1 cellular context compared by ENCODE assay signal in the genomic region with DNA sequence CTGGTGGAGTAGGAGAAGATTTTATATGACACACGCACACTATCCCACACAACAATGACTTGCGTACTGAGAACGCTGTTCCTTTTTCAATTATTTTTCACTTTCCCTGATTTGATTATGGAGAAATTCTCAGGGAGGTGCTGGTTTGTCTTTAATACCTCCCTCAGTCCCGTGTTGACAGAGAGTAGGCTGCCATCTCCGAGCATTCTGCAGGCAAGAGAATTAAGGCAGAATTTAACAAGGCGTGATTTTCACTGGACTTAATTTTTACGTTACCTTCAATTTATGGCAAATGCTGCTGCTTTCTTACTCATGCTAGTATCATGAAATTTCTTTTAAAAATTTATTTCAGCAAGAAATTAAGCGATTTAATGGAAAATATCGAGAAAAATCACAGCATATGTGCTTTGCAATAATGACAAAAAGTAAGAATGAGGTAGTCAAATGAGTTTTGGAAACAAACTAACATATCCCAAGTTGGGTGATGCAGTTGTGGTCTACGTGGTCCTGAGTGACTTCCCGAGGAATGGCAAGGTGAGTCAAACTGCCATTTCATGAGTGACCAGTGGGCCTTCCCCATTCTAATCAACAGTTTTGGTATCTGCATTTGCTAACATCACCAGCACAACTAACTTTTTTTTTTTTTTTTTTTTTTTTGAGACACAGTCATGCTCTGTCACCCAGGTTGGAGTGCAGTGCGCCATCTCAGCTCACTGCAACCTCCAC.
TF ChIP-seq lines count a peak whose summit lies in the region.

No MANE protein-coding gene starts in this region.

TF ChIP-seq in GM23338, 12 proteins besides CTCF, POLR2A, EP300 and RAD21 (continued from another document):
- TF ChIP-seq, protein P1, sequence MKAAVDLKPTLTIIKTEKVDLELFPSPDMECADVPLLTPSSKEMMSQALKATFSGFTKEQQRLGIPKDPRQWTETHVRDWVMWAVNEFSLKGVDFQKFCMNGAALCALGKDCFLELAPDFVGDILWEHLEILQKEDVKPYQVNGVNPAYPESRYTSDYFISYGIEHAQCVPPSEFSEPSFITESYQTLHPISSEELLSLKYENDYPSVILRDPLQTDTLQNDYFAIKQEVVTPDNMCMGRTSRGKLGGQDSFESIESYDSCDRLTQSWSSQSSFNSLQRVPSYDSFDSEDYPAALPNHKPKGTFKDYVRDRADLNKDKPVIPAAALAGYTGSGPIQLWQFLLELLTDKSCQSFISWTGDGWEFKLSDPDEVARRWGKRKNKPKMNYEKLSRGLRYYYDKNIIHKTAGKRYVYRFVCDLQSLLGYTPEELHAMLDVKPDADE (IDR thresholded peaks at IDR 0.05), result no peak
- TF ChIP-seq ZNF331 (CRISPR knock-in tag; IDR thresholded peaks at IDR 0.05; ENCODE audit: low read depth), result no peak
